Comparison of ENCODE assay signal across 7 cellular contexts in genomic region chr1:240866724-240867123, GRCh38.
"Had no signal": no experiment of that assay in that cellular context is flagged by ENCODE, and none has a peak within 500 bp of the region (broad histone marks: within the 10 kb centered on the region; RNA-seq: fewer than 3 reads in every experiment).

No MANE protein-coding gene starts in this region.

- H3K27me3 Mint-ChIP-seq: IgD-negative memory B cell had no signal

- H3K36me3 Mint-ChIP-seq: IgD-negative memory B cell had no signal

- H3K4me3 ChIP-seq: K562 had no signal

- H3K27ac Mint-ChIP-seq: IgD-negative memory B cell had no signal

- H3K27ac ChIP-seq: HL-60 had no signal

- H3K4me3 Mint-ChIP-seq: IgD-negative memory B cell had no signal

- DNase-seq: IMR-90, KBM-7, KG1 had no signal

- ATAC-seq: HepG2, K562 had no signal

- H3K4me1 Mint-ChIP-seq: IgD-negative memory B cell had no signal
